In genomic region chr17:43994272-43995149, GRCh38 we compare ENCODE assay signal across 8 cellular contexts. TPM values are rescaled to one million over a fixed set of nuclear protein-coding genes. Genes with fewer than 3 reads are reported as not detected.
DNase-seq lines count a peak whose midpoint lies in the region; ATAC-seq and TF ChIP-seq lines count a peak whose summit lies in the region.

No MANE protein-coding gene starts in this region.

- H3K9me3 ChIP-seq in A673 (ENCODE audit: low read depth, low read length, poor library complexity, severe bottlenecking) (no peaks in the 10 kb centered on the region), esophagus muscularis mucosa (no peaks in the 10 kb centered on the region), mucosa of stomach (ENCODE audit: control insufficient read depth, low read length) (no peaks in the 10 kb centered on the region)

- POLR2A ChIA-PET in A673 (lab: Charles Lee; ENCODE audit: low non-redundant PET), result no interaction called here

- H3K27ac ChIP-seq in A673 (ENCODE audit: low read depth, low read length, poor library complexity, severe bottlenecking) (no peak overlapping the region), esophagus muscularis mucosa (replicated peaks in 1 of 4) (no peak overlapping the region)

- no peak overlapping the region for H3K27ac Mint-ChIP-seq in stimulated activated naive B cell treated with anti-CD40 and anti-IgM and Interleukin-4, amounts not matched to agents 10 μg/mL and 1 μg/mL and 100 μg/mL, for 72 hours

- no peak for TF ChIP-seq POLR2A in esophagus muscularis mucosa (IDR thresholded peaks at IDR 0.05; ENCODE audit: low read depth)

- no peaks in the 10 kb centered on the region for H3K9me3 Mint-ChIP-seq in stimulated activated naive B cell treated with anti-CD40 and anti-IgM and Interleukin-4, amounts not matched to agents 10 μg/mL and 1 μg/mL and 100 μg/mL, for 72 hours

- H3K4me1 Mint-ChIP-seq in stimulated activated naive B cell treated with anti-CD40 and anti-IgM and Interleukin-4, amounts not matched to agents 10 μg/mL and 1 μg/mL and 100 μg/mL, for 72 hours, result peaks cover 1 to 13% of the 10 kb centered on the region in 2 donors

- BruUV-seq in A673 (replicated peaks; lab: Mats Ljungman, UMichigan), result no TSS peak

- H3K9ac ChIP-seq in mucosa of stomach (ENCODE audit: low read length), result peak overlapping the region; percentile 43

- H3K4me3 Mint-ChIP-seq in stimulated activated naive B cell treated with anti-CD40 and anti-IgM and Interleukin-4, amounts not matched to agents 10 μg/mL and 1 μg/mL and 100 μg/mL, for 72 hours, result peak overlapping the region; percentile 56 to 66

- H3K4me1 ChIP-seq in A673 (ENCODE audit: insufficient read depth, low read length, poor library complexity, severe bottlenecking) (no peaks in the 10 kb centered on the region), esophagus muscularis mucosa (peaks cover 9 to 12% (median 11%) of the 10 kb centered on the region in 4 donors), mucosa of stomach (ENCODE audit: control insufficient read depth, insufficient read depth, low read length) (peaks cover 10% of the 10 kb centered on the region)

- peaks cover 18 to 26% of the 10 kb centered on the region in 2 donors for H3K27me3 Mint-ChIP-seq in stimulated activated naive B cell treated with anti-CD40 and anti-IgM and Interleukin-4, amounts not matched to agents 10 μg/mL and 1 μg/mL and 100 μg/mL, for 72 hours

- no peak for TF ChIP-seq EP300 in esophagus muscularis mucosa (IDR thresholded peaks at IDR 0.05)

- DNase-seq in A673 (ENCODE audit: low spot score), result peak; percentile 66
- DNase-seq in NCI-H82 (lab: John Stamatoyannopoulos, UW), result peak; percentile 86
- DNase-seq in activated T-cell treated with anti-CD3 and anti-CD28 coated beads, Interleukin-2, amount 50 U/mL, for 1 hour, result peak; percentile 74
- DNase-seq in esophagus muscularis mucosa (ENCODE audit: extremely low spot score), result no peak
- peak; percentile 52 for DNase-seq in stimulated activated naive B cell treated with anti-CD40 and anti-IgM and Interleukin-4, amounts not matched to agents 10 μg/mL and 1 μg/mL and 100 μg/mL, for 72 hours

- H3K36me3 ChIP-seq in A673 (ENCODE audit: insufficient read depth, low read length, poor library complexity, severe bottlenecking), result no peaks in the 10 kb centered on the region
- H3K36me3 ChIP-seq in esophagus muscularis mucosa, result no peaks in the 10 kb centered on the region
- H3K36me3 ChIP-seq in mucosa of stomach (ENCODE audit: control insufficient read depth, insufficient read depth, low read length), result no peaks in the 10 kb centered on the region

- H3K36me3 Mint-ChIP-seq in stimulated activated naive B cell treated with anti-CD40 and anti-IgM and Interleukin-4, amounts not matched to agents 10 μg/mL and 1 μg/mL and 100 μg/mL, for 72 hours, result no peaks in the 10 kb centered on the region

- intact Hi-C loops in A673 (cut with micrococcal nuclease; ENCODE audit: unreplicated experiment), result loop anchor here (1.0 to 2.0 kb wide), 2 partner anchors 50 to 116 kb away; no protein-coding TSS in a partner anchor
- intact Hi-C loops in esophagus muscularis mucosa (cut with DNase I), result loop anchor here (5.0 to 10.0 kb wide), 2 partner anchors 52 to 120 kb away; partner anchors contain the start of gene PPY

- CTCF ChIA-PET in A673 (lab: Charles Lee), result interaction anchor here (1.4 kb wide), 1 partner anchor 51 kb away, joined by 4 read pairs; no protein-coding TSS in a partner anchor

- H3K4me3 ChIP-seq in A673 (ENCODE audit: low read depth, low read length, poor library complexity, severe bottlenecking), result peak overlapping the region; percentile 37
- peak overlapping the region; percentile 29 to 50 (median 40) for H3K4me3 ChIP-seq in esophagus muscularis mucosa
- no peak overlapping the region for H3K4me3 ChIP-seq in mucosa of stomach (ENCODE audit: low read length)

- WGBS in esophagus muscularis mucosa, result 31% methylated on average over 9 of the region's 52 CpGs

- H3K27me3 ChIP-seq in A673 (replicated peaks; ENCODE audit: insufficient read depth, low read depth, low read length, poor library complexity) (no peaks in the 10 kb centered on the region), esophagus muscularis mucosa (peaks cover 0 to 23% (median 13%) of the 10 kb centered on the region in 4 donors), mucosa of stomach (ENCODE audit: control insufficient read depth, insufficient read depth, low read length) (peaks cover 25% of the 10 kb centered on the region)

- ATAC-seq in stimulated activated naive B cell treated with anti-CD40 and anti-IgM and Interleukin-4, amounts not matched to agents 10 μg/mL and 1 μg/mL and 100 μg/mL, for 72 hours (replicated peaks), result peak; percentile 85 to 93
- no peak for ATAC-seq in GM21723 (IDR thresholded peaks at IDR 0.05; ENCODE audit: unreplicated experiment)

- TF ChIP-seq CTCF in A673 (conservative IDR thresholded peaks at IDR 0.05; ENCODE audit: low read depth, low read length), result peak; percentile 69
- TF ChIP-seq CTCF in GM12874 (IDR thresholded peaks at IDR 0.05; ENCODE audit: insufficient read depth, low read depth, low read length), result peak; percentile 83
- TF ChIP-seq CTCF in esophagus muscularis mucosa (IDR thresholded peaks at IDR 0.05), result peak; percentile 74 to 90 (median 75)

RNA-seq across cellular contexts. Expression of gene NAGS, which starts 9.9 kb away (rescaled TPM):
- 0.24 and 0.50 TPM in 2 replicates for total RNA-seq in A673 (2021)
- total RNA-seq in esophagus muscularis mucosa, result 1 to 10 TPM in 3 of 4 donors, under 1 TPM in 1; 0.83 to 3.4 (median 1.8) TPM

RNA-seq across cellular contexts. Expression of gene TMEM101, which starts 20.3 kb away (rescaled TPM):
- total RNA-seq in A673 (2021) (12.7 TPM in 2 replicates), esophagus muscularis mucosa (10 to 100 TPM; 22.9 to 30.7 (median 27.2) TPM)

RNA-seq across cellular contexts. Expression of gene PYY, which starts 40.8 kb away (rescaled TPM):
- total RNA-seq in A673 (2021) (not detected in 2 replicates), esophagus muscularis mucosa (not detected)

RNA-seq across cellular contexts. Expression of gene PPY, which starts 52.2 kb away (rescaled TPM):
- not detected in 2 replicates for total RNA-seq in A673 (2021)
- total RNA-seq in esophagus muscularis mucosa, result not detected
